1 cellular context compared by ENCODE assay signal in the genomic region with DNA sequence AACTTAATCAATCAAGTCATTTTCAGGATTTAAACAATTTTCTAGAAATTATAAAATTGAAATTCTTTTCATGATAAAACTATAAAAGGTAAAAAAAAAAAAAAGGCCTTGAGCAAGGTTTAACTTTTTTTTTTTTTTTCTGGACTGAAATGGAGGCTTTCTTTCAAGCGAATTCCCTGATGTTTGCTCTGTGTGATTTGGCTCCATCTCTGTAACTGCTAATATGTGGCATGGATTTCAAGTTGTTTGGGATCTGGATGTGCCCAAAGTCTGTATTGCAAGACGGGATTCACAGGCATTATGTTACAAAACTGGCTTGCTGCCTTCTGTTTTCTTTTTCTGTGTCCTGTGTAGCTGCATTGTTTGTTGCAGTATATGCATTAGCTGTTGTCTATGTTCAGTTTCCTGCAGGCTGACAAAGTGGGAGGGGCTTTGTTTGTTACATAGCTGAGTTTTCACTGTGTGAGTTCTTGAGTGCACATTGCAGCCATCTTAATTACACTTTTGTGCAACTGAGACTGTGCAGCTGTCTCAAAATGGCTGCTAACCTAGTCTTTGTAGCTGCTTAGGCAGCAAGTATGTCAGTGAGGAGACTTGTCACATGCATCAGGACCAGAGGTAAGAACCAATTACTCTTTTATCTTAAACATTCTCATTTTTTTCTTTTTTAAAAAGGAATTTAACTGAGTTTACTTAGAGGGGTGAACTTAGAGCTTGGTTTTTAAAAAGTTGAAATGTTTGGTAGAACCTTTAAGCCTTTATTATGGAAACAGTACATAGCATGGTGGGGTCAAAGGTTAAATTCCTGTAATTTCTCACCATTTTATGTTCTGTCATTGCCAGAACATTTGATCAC.
TF ChIP-seq lines count a peak whose summit lies in the region.

No MANE protein-coding gene starts in this region.

TF ChIP-seq in K562, 482 proteins besides CTCF, POLR2A, EP300 and RAD21 (continued from another document and continues in another):
- TF ChIP-seq BACH1 (tag; IDR thresholded peaks at IDR 0.05) = no peak; the same call in none of the 2 replicates
- no peak for TF ChIP-seq ZBTB43 (CRISPR knock-in tag; IDR thresholded peaks at IDR 0.05)
- TF ChIP-seq, protein P1, sequence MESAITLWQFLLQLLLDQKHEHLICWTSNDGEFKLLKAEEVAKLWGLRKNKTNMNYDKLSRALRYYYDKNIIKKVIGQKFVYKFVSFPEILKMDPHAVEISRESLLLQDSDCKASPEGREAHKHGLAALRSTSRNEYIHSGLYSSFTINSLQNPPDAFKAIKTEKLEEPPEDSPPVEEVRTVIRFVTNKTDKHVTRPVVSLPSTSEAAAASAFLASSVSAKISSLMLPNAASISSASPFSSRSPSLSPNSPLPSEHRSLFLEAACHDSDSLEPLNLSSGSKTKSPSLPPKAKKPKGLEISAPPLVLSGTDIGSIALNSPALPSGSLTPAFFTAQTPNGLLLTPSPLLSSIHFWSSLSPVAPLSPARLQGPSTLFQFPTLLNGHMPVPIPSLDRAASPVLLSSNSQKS (CRISPR knock-in tag; IDR thresholded peaks at IDR 0.05) = no peak
- no peak for TF ChIP-seq SREBF1 (IDR thresholded peaks at IDR 0.05; ENCODE audit: borderline replicate concordance, low read depth, low read length)
- TF ChIP-seq, protein P2, sequence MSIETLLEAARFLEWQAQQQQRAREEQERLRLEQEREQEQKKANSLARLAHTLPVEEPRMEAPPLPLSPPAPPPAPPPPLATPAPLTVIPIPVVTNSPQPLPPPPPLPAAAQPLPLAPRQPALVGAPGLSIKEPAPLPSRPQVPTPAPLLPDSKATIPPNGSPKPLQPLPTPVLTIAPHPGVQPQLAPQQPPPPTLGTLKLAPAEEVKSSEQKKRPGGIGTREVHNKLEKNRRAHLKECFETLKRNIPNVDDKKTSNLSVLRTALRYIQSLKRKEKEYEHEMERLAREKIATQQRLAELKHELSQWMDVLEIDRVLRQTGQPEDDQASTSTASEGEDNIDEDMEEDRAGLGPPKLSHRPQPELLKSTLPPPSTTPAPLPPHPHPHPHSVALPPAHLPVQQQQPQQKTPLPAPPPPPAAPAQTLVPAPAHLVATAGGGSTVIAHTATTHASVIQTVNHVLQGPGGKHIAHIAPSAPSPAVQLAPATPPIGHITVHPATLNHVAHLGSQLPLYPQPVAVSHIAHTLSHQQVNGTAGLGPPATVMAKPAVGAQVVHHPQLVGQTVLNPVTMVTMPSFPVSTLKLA (conservative IDR thresholded peaks at IDR 0.05) = peak; percentile 18 to 49; a peak in 2 of 4 replicates
- TF ChIP-seq C11orf30 (IDR thresholded peaks at IDR 0.05; ENCODE audit: low read depth) = no peak
- no peak for TF ChIP-seq CSDE1 (IDR thresholded peaks at IDR 0.05)
- TF ChIP-seq CHD4 (IDR thresholded peaks at IDR 0.05; ENCODE audit: insufficient read depth, insufficient replicate concordance, low read depth, low read length, poor library complexity, severe bottlenecking) = no peak
- no peak for TF ChIP-seq SLC30A9 (CRISPR knock-in tag; IDR thresholded peaks at IDR 0.05)
- TF ChIP-seq RBM22 (IDR thresholded peaks at IDR 0.05; ENCODE audit: low read depth, low read length, poor library complexity, severe bottlenecking) = no peak
- no peak for TF ChIP-seq RBM15 (IDR thresholded peaks at IDR 0.05; ENCODE audit: insufficient read depth, low read length)
- TF ChIP-seq HDAC8 (tag; IDR thresholded peaks at IDR 0.05) = no peak
- peak in 1 of 3 experiments; percentile 48; a peak in 1 of 6 replicates for TF ChIP-seq ZBTB11 (CRISPR knock-in tag; IDR thresholded peaks at IDR 0.05)
- 0 out of 2 replicates have a peak, but pooled peaks have one; percentile 45 for TF ChIP-seq SOX6 (IDR thresholded peaks at IDR 0.05)
- no peak for TF ChIP-seq MTA1 (IDR thresholded peaks at IDR 0.05; ENCODE audit: borderline replicate concordance)
- TF ChIP-seq ARID2 (IDR thresholded peaks at IDR 0.05) = no peak
- peak; percentile 62 for TF ChIP-seq TBP (optimal IDR thresholded peaks at IDR 0.05; ENCODE audit: low read depth, low read length)
- TF ChIP-seq ELF1 (tag; IDR thresholded peaks at IDR 0.05) = no peak
- no peak for TF ChIP-seq ATF1 (CRISPR knock-in tag; IDR thresholded peaks at IDR 0.05)
- peak; percentile 70 for TF ChIP-seq ATF1 (tag; IDR thresholded peaks at IDR 0.05)
- TF ChIP-seq CTBP1 (IDR thresholded peaks at IDR 0.05; ENCODE audit: borderline replicate concordance) = no peak
- TF ChIP-seq ERF (CRISPR knock-in tag; IDR thresholded peaks at IDR 0.05) = no peak
- TF ChIP-seq TGIF2 (CRISPR knock-in tag; IDR thresholded peaks at IDR 0.05) = no peak
- TF ChIP-seq SMARCB1 (IDR thresholded peaks at IDR 0.05; ENCODE audit: insufficient read length, low read depth) = no peak
- no peak for TF ChIP-seq MED1 (CRISPR knock-in tag; IDR thresholded peaks at IDR 0.05; ENCODE audit: borderline replicate concordance)
- TF ChIP-seq BDP1 (IDR thresholded peaks at IDR 0.05; ENCODE audit: insufficient read depth, insufficient read length) = no peak
- TF ChIP-seq ZNF584 (CRISPR knock-in tag; IDR thresholded peaks at IDR 0.05; ENCODE audit: low read depth) = no peak
- TF ChIP-seq CREM (IDR thresholded peaks at IDR 0.05; ENCODE audit: low read depth) = peak; percentile 14; the same call in 1 of the 2 replicates
- TF ChIP-seq DPF2 (IDR thresholded peaks at IDR 0.05) = no peak; the same call in 1 of the 2 replicates
- TF ChIP-seq GATAD2A (IDR thresholded peaks at IDR 0.05) = 0 out of 2 replicates have a peak, but pooled peaks have one; percentile 37
- TF ChIP-seq SREBF2 (CRISPR knock-in tag; IDR thresholded peaks at IDR 0.05) = no peak
- TF ChIP-seq KLF13 (tag; IDR thresholded peaks at IDR 0.05; ENCODE audit: borderline replicate concordance, low read depth) = peak; percentile 52; the same call in 1 of the 2 replicates
- TF ChIP-seq NR2F6 (CRISPR knock-in tag; IDR thresholded peaks at IDR 0.05) = no peak
- no peak for TF ChIP-seq BCLAF1 (IDR thresholded peaks at IDR 0.05; ENCODE audit: borderline replicate concordance in 1 of 2, control insufficient read depth in 1 of 2, low read depth in 2 of 2, low read length in 1 of 2)
- no peak for TF ChIP-seq ZNF408 (CRISPR knock-in tag; IDR thresholded peaks at IDR 0.05; ENCODE audit: low read depth)
- peak; percentile 26 for TF ChIP-seq POLR2B (IDR thresholded peaks at IDR 0.05; ENCODE audit: low read depth, partially characterized antibody)
- TF ChIP-seq BHLHE40 (IDR thresholded peaks at IDR 0.05; ENCODE audit: low read length) = no peak
- TF ChIP-seq WHSC1 (IDR thresholded peaks at IDR 0.05; ENCODE audit: low read length) = no peak
- TF ChIP-seq PBX2 (CRISPR knock-in tag; IDR thresholded peaks at IDR 0.05; ENCODE audit: low read depth) = no peak
- peak; percentile 22; the same call in 1 of the 2 replicates for TF ChIP-seq PBX2 (tag; conservative IDR thresholded peaks at IDR 0.05; ENCODE audit: low read depth)
- TF ChIP-seq ZNF644 (tag; IDR thresholded peaks at IDR 0.05; ENCODE audit: low read depth) = peak; percentile 64; the same call in 1 of the 2 replicates
- no peak for TF ChIP-seq ZNF449 (CRISPR knock-in tag; IDR thresholded peaks at IDR 0.05)
